17 cellular contexts compared by ENCODE assay signal in genomic region chr17:11241611-11242226, GRCh38. TPM values are rescaled to one million over a fixed set of nuclear protein-coding genes. Genes with fewer than 3 reads are reported as not detected.
A peak's percentile ranks its signal among the peaks of the same experiment; 100 is the strongest.
DNase-seq lines count a peak whose midpoint lies in the region; ATAC-seq and TF ChIP-seq lines count a peak whose summit lies in the region.
"Had no signal": no experiment of that assay in that cellular context is flagged by ENCODE, and none has a peak within 500 bp of the region (broad histone marks: within the 10 kb centered on the region; RNA-seq: fewer than 3 reads in every experiment).

No MANE protein-coding gene starts in this region.

- H3K9me3 Mint-ChIP-seq in glutamatergic neuron (ENCODE audit: unreplicated experiment) = peaks cover 11% of the 10 kb centered on the region
- peaks cover 8% of the 10 kb centered on the region for H3K9me3 Mint-ChIP-seq in neural progenitor cell

- peaks cover 9% of the 10 kb centered on the region for H3F3A ChIP-seq in neural progenitor cell (ENCODE audit: low read depth)

- H3K4me1 Mint-ChIP-seq in glutamatergic neuron (ENCODE audit: low read depth, unreplicated experiment) (peaks cover 9% of the 10 kb centered on the region), neural progenitor cell (peaks cover 13% of the 10 kb centered on the region)

- CTCF ChIA-PET in A673 (lab: Charles Lee) = interaction anchor here (0.6 kb wide), 1 partner anchor 274 kb away, joined by 3 read pairs; no protein-coding TSS in a partner anchor

- H3K4me3 Mint-ChIP-seq in glutamatergic neuron (ENCODE audit: unreplicated experiment) = peak overlapping the region; percentile 66
- peak overlapping the region; percentile 81 for H3K4me3 Mint-ChIP-seq in neural progenitor cell

- H3K36me3 Mint-ChIP-seq in glutamatergic neuron (ENCODE audit: unreplicated experiment) = peaks cover 9% of the 10 kb centered on the region
- peaks cover 3% of the 10 kb centered on the region for H3K36me3 Mint-ChIP-seq in neural progenitor cell

- H3K9ac ChIP-seq in HUES6 (ENCODE audit: low read length) = peak overlapping the region; percentile 48
- no peak overlapping the region for H3K9ac ChIP-seq in neural progenitor cell

- H3K4me1 ChIP-seq in A673 (ENCODE audit: insufficient read depth, low read length, poor library complexity, severe bottlenecking) = peaks cover 47% of the 10 kb centered on the region
- peaks cover 25% of the 10 kb centered on the region for H3K4me1 ChIP-seq in HUES6 (ENCODE audit: control insufficient read depth, insufficient read depth, low read length)
- H3K4me1 ChIP-seq in neural progenitor cell = peaks cover 3% of the 10 kb centered on the region

- peaks cover 22% of the 10 kb centered on the region for H3K27me3 Mint-ChIP-seq in glutamatergic neuron (ENCODE audit: unreplicated experiment)
- peaks cover 57% of the 10 kb centered on the region for H3K27me3 Mint-ChIP-seq in neural progenitor cell (ENCODE audit: insufficient read depth, low read depth)

- TF ChIP-seq CTCF in A673 (conservative IDR thresholded peaks at IDR 0.05; ENCODE audit: low read depth, low read length) (no peak), glutamatergic neuron (IDR thresholded peaks at IDR 0.05; ENCODE audit: partially characterized antibody, unreplicated experiment) (no peak), neural progenitor cell (IDR thresholded peaks at IDR 0.05) (no peak)

- peak; percentile 38 for DNase-seq in A673 (ENCODE audit: low spot score)
- no peak for DNase-seq in glutamatergic neuron
- DNase-seq in neural progenitor cell (ENCODE audit: low spot score) = no peak
- DNase-seq in NCI-H748 treated with DMSO at 0.1 percent for 48 hours (lab: John Stamatoyannopoulos, UW) = no peak
- no peak for DNase-seq in NCI-H146 treated with DMSO at 0.1 percent for 48 hours (lab: John Stamatoyannopoulos, UW; ENCODE audit: unreplicated experiment)
- no peak for DNase-seq in NCI-H345 treated with DMSO at 0.1 percent for 48 hours (lab: John Stamatoyannopoulos, UW; ENCODE audit: unreplicated experiment)
- DNase-seq: central memory CD4-positive, alpha-beta T cell; DND-41; hippocampal formation; NCI-H1417; stimulated activated CD4-positive, alpha-beta T cell treated with anti-CD3 and anti-CD28 coated beads, Interleukin-2, amount 100 ng/mL, for 24 hours had no signal

- H3K36me3 ChIP-seq in A673 (ENCODE audit: insufficient read depth, low read length, poor library complexity, severe bottlenecking) (peaks cover 3% of the 10 kb centered on the region), HUES6 (ENCODE audit: control insufficient read depth, insufficient read depth, low read length) (no peaks in the 10 kb centered on the region), neural progenitor cell (no peaks in the 10 kb centered on the region)

- POLR2A ChIA-PET in A673 (lab: Charles Lee; ENCODE audit: low non-redundant PET) = no interaction called here

- H3K9me3 ChIP-seq in A673 (ENCODE audit: low read depth, low read length, poor library complexity, severe bottlenecking) = no peaks in the 10 kb centered on the region
- H3K9me3 ChIP-seq in HUES6 (ENCODE audit: control insufficient read depth, insufficient read depth, low read depth, low read length) = no peaks in the 10 kb centered on the region
- H3K9me3 ChIP-seq in neural progenitor cell (ENCODE audit: low read depth) = no peaks in the 10 kb centered on the region

- no peak overlapping the region for H3K27ac Mint-ChIP-seq in glutamatergic neuron (ENCODE audit: unreplicated experiment)
- H3K27ac Mint-ChIP-seq in neural progenitor cell = no peak overlapping the region
- H3K27ac Mint-ChIP-seq: activated naive CD4-positive, alpha-beta T cell treated with anti-CD3 and anti-CD28 coated beads, Interleukin-2, amount 50 U/mL, for 72 hours had no signal

- no peak overlapping the region for H2AFZ ChIP-seq in neural progenitor cell (replicated peaks)

- H3K4me2 ChIP-seq in neural progenitor cell = peak overlapping the region; percentile 78

- H3K4me3 ChIP-seq in A673 (ENCODE audit: low read depth, low read length, poor library complexity, severe bottlenecking) = peak overlapping the region; percentile 65
- H3K4me3 ChIP-seq in HUES6 (ENCODE audit: low read depth, low read length) = peak overlapping the region; percentile 60
- H3K4me3 ChIP-seq in neural progenitor cell = peak overlapping the region; percentile 42
- H3K4me3 ChIP-seq: K562 had no signal

- H3K27ac ChIP-seq in A673 (ENCODE audit: low read depth, low read length, poor library complexity, severe bottlenecking) = peak overlapping the region; percentile 82
- no peak overlapping the region for H3K27ac ChIP-seq in HUES6 (ENCODE audit: low read depth, low read length)
- H3K27ac ChIP-seq in neural progenitor cell = no peak overlapping the region
- H3K27ac ChIP-seq: epithelial cell of prostate had no signal

- H3K27me3 ChIP-seq in A673 (replicated peaks; ENCODE audit: insufficient read depth, low read depth, low read length, poor library complexity) = no peaks in the 10 kb centered on the region
- H3K27me3 ChIP-seq in HUES6 (ENCODE audit: control insufficient read depth, insufficient read depth, low read length) = peaks cover 75% of the 10 kb centered on the region
- peaks cover 93% of the 10 kb centered on the region for H3K27me3 ChIP-seq in neural progenitor cell

- H4K20me1 ChIP-seq in neural progenitor cell (ENCODE audit: low read depth) = peaks cover 11% of the 10 kb centered on the region

- ATAC-seq in GM21529 (IDR thresholded peaks at IDR 0.05; ENCODE audit: unreplicated experiment) = no peak
- ATAC-seq: activated naive CD4-positive, alpha-beta T cell treated with anti-CD3 and anti-CD28 coated beads, Interleukin-2, amount 50 U/mL, for 72 hours; K562 had no signal

- intact Hi-C loops in A673 (cut with micrococcal nuclease; ENCODE audit: unreplicated experiment) = loop anchor here (5.0 kb wide), 5 partner anchors 141 to 501 kb away; no protein-coding TSS in a partner anchor

- H3K79me2 ChIP-seq in neural progenitor cell (ENCODE audit: low read depth) = no peaks in the 10 kb centered on the region

- BruUV-seq in A673 (replicated peaks; lab: Mats Ljungman, UMichigan) = no TSS peak

RNA-seq across cellular contexts. Expression of gene SHISA6, which starts 0.7 kb away (rescaled TPM):
- total RNA-seq in A673 (2021) = 40.0 and 42.0 TPM in 2 replicates
- 12.6 TPM for total RNA-seq in glutamatergic neuron (ENCODE audit: unreplicated experiment)
- total RNA-seq in neural progenitor cell (ENCODE audit: low replicate concordance) = 3.3 and 4.3 TPM in 2 replicates
- total RNA-seq: activated naive CD4-positive, alpha-beta T cell treated with anti-CD3 and anti-CD28 coated beads, Interleukin-2, amount 50 U/mL, for 72 hours; K562; NCI-H460 had no signal
